ENCODE assay signal across 20 cellular contexts in genomic region chr14:29627141-29627540, GRCh38.
DNase-seq lines count a peak whose midpoint lies in the region; ATAC-seq and TF ChIP-seq lines count a peak whose summit lies in the region.
"Had no signal": no experiment of that assay in that cellular context is flagged by ENCODE, and none has a peak within 500 bp of the region (broad histone marks: within the 10 kb centered on the region; RNA-seq: fewer than 3 reads in every experiment).

No MANE protein-coding gene starts in this region.

- no peak overlapping the region for H3K4me2 ChIP-seq in PC-9

- BruUV-seq in PC-9 (replicated peaks; lab: Mats Ljungman, UMichigan) = no TSS peak

- 51% methylated on average over 3 of the region's 3 CpGs for WGBS in right lobe of liver (ENCODE audit: insufficient coverage, low coverage, low lambda C conversion rate, missing lambda C conversion rate)
- WGBS in sigmoid colon, 2 donors = 87 to 93% methylated on average over 3 of the region's 3 CpGs

- no peak overlapping the region for H3K27ac ChIP-seq in epithelial cell of prostate
- H3K27ac ChIP-seq in PC-9 = no peak overlapping the region
- no peak overlapping the region for H3K27ac ChIP-seq in right lobe of liver
- H3K27ac ChIP-seq in sigmoid colon = no peak overlapping the region
- H3K27ac ChIP-seq: foreskin keratinocyte, SK-N-MC, thoracic aorta, vagina had no signal

- DNase-seq in GM03348 (ENCODE audit: low spot score) (peak; percentile 55), NCI-H69 (lab: John Stamatoyannopoulos, UW) (peak; percentile 27), epithelial cell of prostate (ENCODE audit: low read depth, low spot score) (peak; percentile 6), putamen (ENCODE audit: low spot score) (peak; percentile 51), PC-9 (no peak), right lobe of liver (no peak), sigmoid colon (no peak)
- DNase-seq: activated CD4-positive, alpha-beta T cell treated with anti-CD3 and anti-CD28 coated beads, Interleukin-2, amount 50 U/mL, for 48 hours; activated effector memory CD4-positive, alpha-beta T cell treated with anti-CD3 and anti-CD28 coated beads, Interleukin-2, amount 50 U/mL, for 16 hours; hypothalamus; NCI-H1105; NCI-H2029 treated with DMSO at 0.1 percent for 48 hours; NCI-H446 treated with DMSO at 0.1 percent for 48 hours; NK-92 treated with Interleukin-12 subunit alpha and Interleukin-12 subunit beta, amount 100 ng/mL, for 24 hours; stimulated activated naive CD4-positive, alpha-beta T cell had no signal

- CTCF ChIA-PET in PC-9 (lab: Charles Lee) = no interaction called here

- no peaks in the 10 kb centered on the region for H3K27me3 ChIP-seq in PC-9 (ENCODE audit: insufficient read depth, low read depth)
- H3K27me3 ChIP-seq in right lobe of liver = no peaks in the 10 kb centered on the region
- H3K27me3 ChIP-seq in sigmoid colon = no peaks in the 10 kb centered on the region
- H3K27me3 ChIP-seq: foreskin keratinocyte, vagina had no signal

- TF ChIP-seq CTCF in PC-9 (conservative IDR thresholded peaks at IDR 0.05) = no peak
- no peak for TF ChIP-seq CTCF in right lobe of liver (IDR thresholded peaks at IDR 0.05)
- no peak for TF ChIP-seq CTCF in sigmoid colon (IDR thresholded peaks at IDR 0.05)

- POLR2A ChIA-PET in PC-9 (lab: Charles Lee; ENCODE audit: unreplicated experiment) = no interaction called here

- H3K4me3 ChIP-seq in PC-9 (no peak overlapping the region), right lobe of liver (no peak overlapping the region), sigmoid colon (no peak overlapping the region)
- H3K4me3 ChIP-seq: SK-N-MC, thoracic aorta, vagina had no signal

- no peaks in the 10 kb centered on the region for H4K20me1 ChIP-seq in PC-9 (ENCODE audit: insufficient read depth)

- no peak for TF ChIP-seq EP300 in sigmoid colon (IDR thresholded peaks at IDR 0.05)

- H3K9me2 ChIP-seq in PC-9 (ENCODE audit: insufficient read depth) = no peaks in the 10 kb centered on the region

- TF ChIP-seq POLR2A in right lobe of liver (IDR thresholded peaks at IDR 0.05) (no peak), sigmoid colon (IDR thresholded peaks at IDR 0.05) (no peak)

- H3F3A ChIP-seq in PC-9 (ENCODE audit: insufficient read depth, low read depth) = no peaks in the 10 kb centered on the region

- intact Hi-C loops in PC-9 (cut with micrococcal nuclease; ENCODE audit: unreplicated experiment) = no loop called here
- intact Hi-C loops in right lobe of liver (cut with DNase I) = no loop called here
- intact Hi-C loops in sigmoid colon (cut with DNase I) = no loop called here

- no peaks in the 10 kb centered on the region for H3K79me2 ChIP-seq in PC-9 (ENCODE audit: low read depth)

- H3K36me3 ChIP-seq in PC-9 (ENCODE audit: low read depth) = no peaks in the 10 kb centered on the region
- no peaks in the 10 kb centered on the region for H3K36me3 ChIP-seq in right lobe of liver
- H3K36me3 ChIP-seq in sigmoid colon = peaks cover 0 to 17% (median 0%) of the 10 kb centered on the region in 4 donors
- H3K36me3 ChIP-seq: vagina had no signal

- no peak overlapping the region for H2AFZ ChIP-seq in PC-9

- H3K4me1 ChIP-seq in PC-9 (replicated peaks; ENCODE audit: insufficient read depth) = no peaks in the 10 kb centered on the region
- no peaks in the 10 kb centered on the region for H3K4me1 ChIP-seq in right lobe of liver
- H3K4me1 ChIP-seq in sigmoid colon = no peaks in the 10 kb centered on the region
- H3K4me1 ChIP-seq: foreskin keratinocyte, vagina had no signal

- no peak for ATAC-seq in right lobe of liver
- ATAC-seq: foreskin keratinocyte, WTC11 had no signal

- H3K9me3 ChIP-seq in PC-9 (ENCODE audit: insufficient read depth, low read depth) (no peaks in the 10 kb centered on the region), right lobe of liver (no peaks in the 10 kb centered on the region), sigmoid colon (no peaks in the 10 kb centered on the region)
- H3K9me3 ChIP-seq: thoracic aorta, vagina had no signal

Comparison
In these comparisons a context has a peak if more than half of its experiments do, and no peak if none do; other contexts are left out.
1. DNase-seq: peak in GM03348 (single experiment), NCI-H69 (single experiment), epithelial cell of prostate (single experiment) and putamen (single experiment); none in PC-9 (0 of 2), right lobe of liver (0 of 3) and sigmoid colon (single experiment).